1 cellular context compared by ENCODE assay signal in genomic region chr17:3925684-3926537, GRCh38.
TF ChIP-seq lines count a peak whose summit lies in the region.

No MANE protein-coding gene starts in this region.

TF ChIP-seq in IMR-90, 13 proteins besides CTCF, POLR2A, EP300 and RAD21:
- TF ChIP-seq MXI1 (IDR thresholded peaks at IDR 0.05; ENCODE audit: borderline replicate concordance, low read depth, low read length) (no peak), MAZ (IDR thresholded peaks at IDR 0.05; ENCODE audit: borderline replicate concordance, low read depth, low read length) (no peak), RFX5 (IDR thresholded peaks at IDR 0.05; ENCODE audit: low read depth, low read length) (no peak), MAFK (IDR thresholded peaks at IDR 0.05; ENCODE audit: low read depth, low read length) (no peak), CEBPB (IDR thresholded peaks at IDR 0.05; ENCODE audit: low read depth, low read length) (no peak), FOS (IDR thresholded peaks at IDR 0.05; ENCODE audit: low read depth, low read length) (no peak)
